ENCODE assay signal across 27 cellular contexts in the genomic region with DNA sequence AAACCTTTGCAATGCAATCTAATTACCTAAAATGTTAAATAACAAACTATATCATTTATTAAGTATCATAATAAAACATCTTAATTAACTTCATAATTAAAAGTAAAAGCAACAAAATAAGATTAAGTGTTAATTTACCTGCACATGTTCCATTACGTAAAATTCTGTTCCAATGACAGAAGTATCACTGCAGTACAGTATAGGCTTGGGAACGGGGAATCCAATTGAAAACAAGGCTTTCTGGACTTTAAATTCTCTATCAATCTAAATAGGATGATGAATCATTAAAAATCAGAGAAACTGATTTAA. TPM values are rescaled to one million over a fixed set of nuclear protein-coding genes. Genes with fewer than 3 reads are reported as not detected.
"Had no signal": no experiment of that assay in that cellular context is flagged by ENCODE, and none has a peak within 500 bp of the region (broad histone marks: within the 10 kb centered on the region; RNA-seq: fewer than 3 reads in every experiment).

No MANE protein-coding gene starts in this region.

- H3K36me3 Mint-ChIP-seq: activated naive CD4-positive, alpha-beta T cell treated with anti-CD3 and anti-CD28 coated beads, Interleukin-2, amount 50 U/mL, for 72 hours had no signal

- DNase-seq: activated CD4-positive, alpha-beta T cell treated with anti-CD3 and anti-CD28 coated beads for 4 hours; activated CD4-positive, alpha-beta T cell treated with anti-CD3 and anti-CD28 coated beads, Interleukin-2, amount 50 U/mL, for 48 hours; activated CD8-positive, alpha-beta memory T cell treated with anti-CD3 and anti-CD28 coated beads for 24 hours; activated effector memory CD4-positive, alpha-beta T cell treated with anti-CD3 and anti-CD28 coated beads, Interleukin-2, amount 50 U/mL, for 16 hours; anterior cingulate cortex; cerebellar nuclear complex; cortex of kidney; heart left ventricle; hypothalamus; kidney; left colon; pancreas; psoas muscle; sigmoid colon; stimulated activated CD4-positive, alpha-beta T cell treated with anti-CD3 and anti-CD28 coated beads, Interleukin-4, amount 100 ng/mL, for 24 hours; stimulated activated naive CD8-positive, alpha-beta T cell treated with anti-CD3 and anti-CD28 coated beads, Interleukin-15, amount 100 ng/mL, for 72 hours; substantia nigra; thyroid gland; upper lobe of right lung had no signal

- H3K27me3 Mint-ChIP-seq: naive thymus-derived CD4-positive, alpha-beta T cell; stimulated activated memory B cell treated with anti-CD40 and anti-IgM and Interleukin-4, amounts not matched to agents 10 μg/mL and 1 μg/mL and 100 μg/mL, for 72 hours; stimulated activated naive CD8-positive, alpha-beta T cell treated with anti-CD3 and anti-CD28 coated beads, Interleukin-15, amount 100 ng/mL, for 72 hours had no signal

- H3K9me3 Mint-ChIP-seq: activated naive CD4-positive, alpha-beta T cell treated with anti-CD3 and anti-CD28 coated beads, Interleukin-2, amount 50 U/mL, for 72 hours; activated T-helper 1 cell treated with anti-CD3 and anti-CD28 coated beads, Interleukin-12 subunit alpha, Interleukin-12 subunit beta, Interleukin-2, Interleukin-4 antibody, amounts not matched to agents 30 ng/mL and 10 ng/mL and 1 ng/mL, durations not matched to agents 14 hours and 24 hours and 36 hours; immature natural killer cell; naive thymus-derived CD4-positive, alpha-beta T cell; stimulated activated memory B cell treated with anti-CD40 and anti-IgM and Interleukin-4, amounts not matched to agents 10 μg/mL and 1 μg/mL and 100 μg/mL, for 72 hours; stimulated activated naive CD8-positive, alpha-beta T cell treated with anti-CD3 and anti-CD28 coated beads, Interleukin-15, amount 100 ng/mL, for 72 hours had no signal

- ATAC-seq: stimulated activated memory B cell treated with anti-CD40 and anti-IgM and Interleukin-4, amounts not matched to agents 10 μg/mL and 1 μg/mL and 100 μg/mL, for 72 hours; stimulated activated naive CD8-positive, alpha-beta T cell treated with anti-CD3 and anti-CD28 coated beads, Interleukin-15, amount 100 ng/mL, for 72 hours had no signal

- H3K27ac Mint-ChIP-seq: activated T-helper 1 cell treated with anti-CD3 and anti-CD28 coated beads, Interleukin-12 subunit alpha, Interleukin-12 subunit beta, Interleukin-2, Interleukin-4 antibody, amounts not matched to agents 30 ng/mL and 10 ng/mL and 1 ng/mL, durations not matched to agents 14 hours and 24 hours and 36 hours; naive thymus-derived CD4-positive, alpha-beta T cell; stimulated activated naive CD8-positive, alpha-beta T cell treated with anti-CD3 and anti-CD28 coated beads, Interleukin-15, amount 100 ng/mL, for 72 hours had no signal

- H3K27ac ChIP-seq: heart left ventricle, pancreas, psoas muscle, sigmoid colon, thyroid gland, upper lobe of right lung had no signal

- H3K4me3 ChIP-seq: cardiac muscle cell, heart left ventricle, pancreas, psoas muscle, sigmoid colon, thyroid gland, upper lobe of right lung had no signal

- H3K4me1 ChIP-seq: psoas muscle, sigmoid colon, thyroid gland, upper lobe of right lung had no signal

- H3K27me3 ChIP-seq: cardiac muscle cell, heart left ventricle, pancreas, sigmoid colon, thyroid gland, upper lobe of right lung had no signal

- H3K9me3 ChIP-seq: heart left ventricle, pancreas, psoas muscle, sigmoid colon, thyroid gland, upper lobe of right lung had no signal

- H3K4me3 Mint-ChIP-seq: activated T-helper 1 cell treated with anti-CD3 and anti-CD28 coated beads, Interleukin-12 subunit alpha, Interleukin-12 subunit beta, Interleukin-2, Interleukin-4 antibody, amounts not matched to agents 30 ng/mL and 10 ng/mL and 1 ng/mL, durations not matched to agents 14 hours and 24 hours and 36 hours; immature natural killer cell; naive thymus-derived CD4-positive, alpha-beta T cell; stimulated activated memory B cell treated with anti-CD40 and anti-IgM and Interleukin-4, amounts not matched to agents 10 μg/mL and 1 μg/mL and 100 μg/mL, for 72 hours; stimulated activated naive CD8-positive, alpha-beta T cell treated with anti-CD3 and anti-CD28 coated beads, Interleukin-15, amount 100 ng/mL, for 72 hours had no signal

RNA-seq across cellular contexts. Expression of a gene that starts 45.4 kb away (rescaled TPM):
- total RNA-seq: cardiac muscle cell; esophagus mucosa; T-helper 1 cell treated with Interleukin-12 subunit alpha and Interleukin-12 subunit beta and Interleukin-4 antibody, amounts not matched to agents 30 ng/mL and 1 ng/mL, for 36 hours had no signal
- polyA plus RNA-seq: cardiac muscle cell; naive thymus-derived CD4-positive, alpha-beta T cell had no signal
